Comparison of ENCODE assay signal across 17 cellular contexts in the genomic region with DNA sequence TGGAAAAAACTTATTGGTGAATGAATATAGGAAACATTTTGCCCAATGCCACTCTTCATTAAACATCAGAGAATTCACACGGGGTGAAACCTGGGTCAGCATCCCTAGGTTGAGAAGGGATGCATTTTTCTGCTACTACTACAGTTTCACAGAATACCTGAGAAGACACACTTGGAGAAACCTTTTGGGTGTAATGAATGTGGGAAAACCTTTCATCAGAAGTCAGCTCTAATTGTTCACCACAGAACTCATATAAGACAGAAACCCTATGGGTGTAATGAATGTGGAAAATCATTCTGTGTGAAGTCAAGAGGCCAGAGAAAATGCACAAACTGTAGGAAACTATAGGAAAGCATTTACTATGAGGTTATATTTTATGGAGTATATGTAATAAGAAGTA. TPM values are rescaled to one million over a fixed set of nuclear protein-coding genes. Genes with fewer than 3 reads are reported as not detected.
DNase-seq lines count a peak whose midpoint lies in the region; ATAC-seq, FAIRE-seq and TF ChIP-seq lines count a peak whose summit lies in the region.
"Had no signal": no experiment of that assay in that cellular context is flagged by ENCODE, and none has a peak within 500 bp of the region (broad histone marks: within the 10 kb centered on the region; RNA-seq: fewer than 3 reads in every experiment).

No MANE protein-coding gene starts in this region.

- H3K27me3 ChIP-seq in BLaER1 (no peaks in the 10 kb centered on the region), K562 (ENCODE audit: control insufficient read depth in 2 of 2, insufficient read depth in 2 of 2, low read length in 2 of 2) (no peaks in the 10 kb centered on the region), muscle layer of duodenum (ENCODE audit: low read depth, low read length) (no peaks in the 10 kb centered on the region), prostate gland (replicated peaks; ENCODE audit: insufficient read depth) (no peaks in the 10 kb centered on the region)

- TF ChIP-seq POLR2A in K562 (conservative IDR thresholded peaks at IDR 0.05) (no peak), prostate gland (IDR thresholded peaks at IDR 0.05) (no peak)

- POLR2A ChIA-PET in HEK293 (lab: Yijun Ruan, JAX), result no interaction called here
- POLR2A ChIA-PET in K562 (lab: Yijun Ruan, JAX), result no interaction called here

- no peak overlapping the region for H3K4me2 ChIP-seq in BLaER1
- no peak overlapping the region for H3K4me2 ChIP-seq in K562 (ENCODE audit: insufficient read depth, low read length)

- H4K20me1 ChIP-seq in BLaER1, result no peaks in the 10 kb centered on the region
- H4K20me1 ChIP-seq in K562 (replicated peaks; ENCODE audit: control insufficient read depth, insufficient read depth, low read length), result no peaks in the 10 kb centered on the region

- no peak for FAIRE-seq in K562 (lab: Jason Lieb, UNC)
- FAIRE-seq: GM18507 had no signal

- no peaks in the 10 kb centered on the region for H3K79me2 ChIP-seq in K562 (ENCODE audit: control insufficient read depth, insufficient read depth, low read length)

- no peaks in the 10 kb centered on the region for H3K9me1 ChIP-seq in K562 (ENCODE audit: control insufficient read depth, insufficient read depth, low read length)

- H3K4me3 ChIP-seq in BLaER1, result peak overlapping the region; percentile 38
- no peak overlapping the region for H3K4me3 ChIP-seq in HEK293 (ENCODE audit: low read depth, low read length)
- no peak overlapping the region for H3K4me3 ChIP-seq in K562
- H3K4me3 ChIP-seq in muscle layer of duodenum (ENCODE audit: low read depth in 1 of 2, low read length in 2 of 2), result peak overlapping the region; percentile 43 to 50
- no peak overlapping the region for H3K4me3 ChIP-seq in prostate gland
- H3K4me3 ChIP-seq: GM12878 had no signal

- BruUV-seq in K562 (replicated peaks; lab: Mats Ljungman, UMichigan), result no TSS peak

- H3K27ac ChIP-seq in BLaER1 (no peak overlapping the region), HEK293 (ENCODE audit: extremely low read depth, low read depth, low read length) (no peak overlapping the region), K562 (ENCODE audit: extremely low read depth, low read depth, low read length) (no peak overlapping the region), muscle layer of duodenum (ENCODE audit: low read length) (no peak overlapping the region), prostate gland (no peak overlapping the region)
- H3K27ac ChIP-seq: HL-60 had no signal

- peaks cover 100% of the 10 kb centered on the region for H3K9me3 ChIP-seq in BLaER1
- no peaks in the 10 kb centered on the region for H3K9me3 ChIP-seq in HEK293 (ENCODE audit: control insufficient read depth, insufficient read depth, low read depth, low read length)
- peaks cover 48% of the 10 kb centered on the region for H3K9me3 ChIP-seq in K562 (replicated peaks; ENCODE audit: control insufficient read depth, insufficient read depth, low read depth, low read length)
- H3K9me3 ChIP-seq in muscle layer of duodenum (ENCODE audit: control insufficient read depth in 1 of 2, low read length in 2 of 2), result peaks cover 64 to 95% of the 10 kb centered on the region in 2 donors
- H3K9me3 ChIP-seq in prostate gland, result peaks cover 3% of the 10 kb centered on the region

- WGBS in K562 (ENCODE audit: insufficient coverage, low coverage, missing lambda C conversion rate), result 90% methylated on average over 1 of the region's 1 CpG
- WGBS in prostate gland, result 100% methylated on average over 1 of the region's 1 CpG

- no peak for TF ChIP-seq RAD21 in K562 (CRISPR knock-in tag; conservative IDR thresholded peaks at IDR 0.05 in 1 of 2, IDR thresholded peaks at IDR 0.05 in 1 of 2)

- H3K9ac ChIP-seq in BLaER1, result no peak overlapping the region
- H3K9ac ChIP-seq in K562 (ENCODE audit: insufficient read depth in 1 of 2, low read depth in 2 of 2, low read length in 2 of 2), result no peak overlapping the region

- no peak overlapping the region for H2AFZ ChIP-seq in K562 (ENCODE audit: low read depth, low read length)

- ATAC-seq in K562 (no peak), GM18520 (IDR thresholded peaks at IDR 0.05; ENCODE audit: unreplicated experiment) (no peak), HG03520 (IDR thresholded peaks at IDR 0.05; ENCODE audit: unreplicated experiment) (no peak)
- ATAC-seq: CD8-positive, alpha-beta T cell; GM12878 had no signal

- intact Hi-C loops in K562 (cut with micrococcal nuclease), result no loop called here
- intact Hi-C loops in prostate gland (cut with DNase I), result no loop called here

- H3K36me3 ChIP-seq in BLaER1, result peaks cover 96% of the 10 kb centered on the region
- H3K36me3 ChIP-seq in HEK293 (ENCODE audit: control insufficient read depth in 2 of 2, insufficient read depth in 1 of 2, low read length in 2 of 2), result peaks cover 14 to 44% of the 10 kb centered on the region in 2 experiments
- peaks cover 42% of the 10 kb centered on the region for H3K36me3 ChIP-seq in K562 (ENCODE audit: control insufficient read depth, insufficient read depth, low read length)
- peaks cover 30 to 46% of the 10 kb centered on the region in 2 donors for H3K36me3 ChIP-seq in muscle layer of duodenum (ENCODE audit: control insufficient read depth in 1 of 2, insufficient read depth in 2 of 2, low read length in 2 of 2)
- peaks cover 18 to 30% of the 10 kb centered on the region in 2 donors for H3K36me3 ChIP-seq in prostate gland

- CTCF ChIA-PET in HEK293 (lab: Yijun Ruan, JAX), result no interaction called here
- CTCF ChIA-PET in K562 (lab: Yijun Ruan, JAX; ENCODE audit: low intra/inter-chr PET ratio), result no interaction called here

- DNase-seq in K562 (ENCODE audit: extremely low read depth in 1 of 4, low spot score in 3 of 4) (no peak), prostate gland (ENCODE audit: low spot score) (no peak), DMS153 treated with DMSO at 0.1 percent for 48 hours (lab: John Stamatoyannopoulos, UW; ENCODE audit: unreplicated experiment) (no peak)
- DNase-seq: CD8-positive, alpha-beta T cell; DMS 273 treated with DMSO at 0.1 percent for 48 hours; DMS79; GOT3; H9; HFFc6 had no signal

- in situ Hi-C loops in K562 (cut with MboI), result no loop called here

- TF ChIP-seq EP300 in K562 (IDR thresholded peaks at IDR 0.05; ENCODE audit: low read length), result no peak

- H3K4me1 ChIP-seq in BLaER1 (no peaks in the 10 kb centered on the region), HEK293 (ENCODE audit: control insufficient read depth, insufficient read depth, low read length) (no peaks in the 10 kb centered on the region), K562 (replicated peaks in 1 of 2; ENCODE audit: control insufficient read depth in 2 of 2, insufficient read depth in 2 of 2, low read length in 2 of 2) (no peaks in the 10 kb centered on the region), muscle layer of duodenum (ENCODE audit: control insufficient read depth in 1 of 2, insufficient read depth in 2 of 2, low read length in 2 of 2) (no peaks in the 10 kb centered on the region), prostate gland (replicated peaks) (no peaks in the 10 kb centered on the region)

- TF ChIP-seq CTCF in HEK293 (tag by site-specific recombination; IDR thresholded peaks at IDR 0.05) (no peak), K562 (IDR thresholded peaks at IDR 0.05 in 2 of 3, conservative IDR thresholded peaks at IDR 0.05 in 1 of 3; ENCODE audit: insufficient read depth in 2 of 3, low read depth in 1 of 3, low read length in 3 of 3) (no peak), prostate gland (IDR thresholded peaks at IDR 0.05) (no peak)

TF ChIP-seq in HEK293, 187 proteins besides CTCF, POLR2A, EP300 and RAD21 (continues in another document):
- TF ChIP-seq ZNF560 (tag by site-specific recombination; IDR thresholded peaks at IDR 0.05; ENCODE audit: borderline replicate concordance), result no peak
- peak; percentile 9 for TF ChIP-seq SETDB1 (IDR thresholded peaks at IDR 0.05; ENCODE audit: insufficient read length, low read length)
- no peak for TF ChIP-seq ZXDB (tag by site-specific recombination; IDR thresholded peaks at IDR 0.05)

TF ChIP-seq in K562, 482 proteins besides CTCF, POLR2A, EP300 and RAD21 (continues in another document):
- TF ChIP-seq ZNF398 (CRISPR knock-in tag; IDR thresholded peaks at IDR 0.05) (no peak), ZNF263 (CRISPR knock-in tag; IDR thresholded peaks at IDR 0.05; ENCODE audit: borderline replicate concordance) (no peak), ZNF436 (CRISPR knock-in tag; IDR thresholded peaks at IDR 0.05) (no peak)

RNA-seq across cellular contexts. Expression of gene ZNF37A, which starts 24.9 kb away (rescaled TPM):
- 40.9 and 79.0 TPM in 2 replicates for total RNA-seq in K562 (2011; cell fraction: chromatin; rRNA removed; ENCODE audit: low replicate concordance)
- 21.8 and 32.2 TPM in 2 replicates for total RNA-seq in K562 (2011; cell fraction: nucleolus; rRNA removed)
- total RNA-seq in K562 (2011; cell fraction: nucleoplasm; rRNA removed), result 39.2 and 41.9 TPM in 2 replicates
- total RNA-seq in K562 (2014; rRNA removed), result 8.7 and 9.4 TPM in 2 replicates
- total RNA-seq in K562 (2014; rRNA removed; fragmentation: Illumina TruSeq; extraction: Trizol), result 16.4 and 17.5 TPM in 2 replicates
- total RNA-seq in K562 (2015; rRNA removed; fragmentation: Illumina TruSeq; extraction: Trizol), result 13.3 and 14.2 TPM in 2 replicates
- 13.9 and 16.4 TPM in 2 replicates for total RNA-seq in K562 (2021)
- polyA plus RNA-seq in K562 (2011; rRNA removed), result 20.3 and 21.6 TPM in 2 replicates
- polyA plus RNA-seq in K562 (2011; cell fraction: cytosol; rRNA removed), result 10.8 and 12.4 TPM in 2 replicates
- polyA plus RNA-seq in K562 (2011; cell fraction: nucleus; rRNA removed), result 40.8 and 56.8 TPM in 2 replicates
- polyA plus RNA-seq in K562 (2012), result 6.7 and 9.2 TPM in 2 replicates
- 14.4 and 17.4 TPM in 2 replicates for polyA plus RNA-seq in K562 (2014; fragmentation: Illumina TruSeq; extraction: Trizol)
- 1 to 10 TPM; 4.1 to 5.0 TPM for polyA plus RNA-seq in K562 (2014; fragmentation: Nextera tagmentation; extraction: Ambion mirVana)
- 14.0 and 19.7 TPM in 2 replicates for polyA plus RNA-seq in K562 (2014; rRNA removed)
- polyA minus RNA-seq in K562 (2011; rRNA and poly(A)+ RNA removed), result 35.4 and 36.2 TPM in 2 replicates
- polyA minus RNA-seq in K562 (2011; cell fraction: cytosol; rRNA and poly(A)+ RNA removed), result 7.0 and 7.9 TPM in 2 replicates
- 19.4 and 33.3 TPM in 2 replicates for polyA minus RNA-seq in K562 (2011; cell fraction: nucleus; rRNA and poly(A)+ RNA removed)
- 10 to 100 TPM; 11.7 to 29.5 TPM for total RNA-seq in prostate gland

Comparison
In these comparisons a context has a peak if more than half of its experiments do, and no peak if none do; other contexts are left out.
1. H3K4me3 ChIP-seq: peak in BLaER1 (single experiment) and muscle layer of duodenum (2 of 2); none in HEK293 (single experiment), K562 (single experiment) and prostate gland (0 of 2).